15 cellular contexts compared by ENCODE assay signal in genomic region chr22:31691408-31691807, GRCh38.
"Had no signal": no experiment of that assay in that cellular context is flagged by ENCODE, and none has a peak within 500 bp of the region (broad histone marks: within the 10 kb centered on the region; RNA-seq: fewer than 3 reads in every experiment).

No MANE protein-coding gene starts in this region.

- H3K27ac Mint-ChIP-seq: activated B cell treated with CpG ODN at 0.5 μM for 24 hours; activated naive CD4-positive, alpha-beta T cell treated with anti-CD3 and anti-CD28 coated beads, Interleukin-2, amount 50 U/mL, for 24 hours; activated T-helper 2 cell treated with anti-CD3 and anti-CD28 coated beads, Interferon-gamma antibody, Interleukin-2, Interleukin-4, amounts not matched to agents 10 μg/mL and 5 μg/mL and 100 μg/mL, durations not matched to agents 14 hours and 24 hours and 36 hours; brain; stimulated activated naive CD8-positive, alpha-beta T cell treated with anti-CD3 and anti-CD28 coated beads, Interleukin-15, Interleukin-2, amounts not matched to agents 100 ng/mL and 50 ng/mL, for 24 hours had no signal

- H3K4me3 Mint-ChIP-seq: activated B cell treated with CpG ODN at 0.5 μM for 24 hours; activated naive CD4-positive, alpha-beta T cell treated with anti-CD3 and anti-CD28 coated beads, Interleukin-2, amount 50 U/mL, for 24 hours; brain; central memory CD8-positive, alpha-beta T cell; stimulated activated naive CD8-positive, alpha-beta T cell treated with anti-CD3 and anti-CD28 coated beads, Interleukin-15, Interleukin-2, amounts not matched to agents 100 ng/mL and 50 ng/mL, for 24 hours had no signal

- DNase-seq: activated B cell treated with CpG ODN at 0.5 μM for 24 hours; activated CD4-positive, alpha-beta T cell treated with anti-CD3 and anti-CD28 coated beads, Interleukin-2, amount 50 U/mL, for 48 hours; islet precursor cell; retina; SHP77; stimulated activated CD4-positive, alpha-beta T cell treated with anti-CD3 and anti-CD28 coated beads, Interleukin-4, amount 100 ng/mL, for 1 hour; upper lobe of left lung had no signal

- H3K9me3 Mint-ChIP-seq: activated B cell treated with CpG ODN at 0.5 μM for 24 hours; activated naive CD4-positive, alpha-beta T cell treated with anti-CD3 and anti-CD28 coated beads, Interleukin-2, amount 50 U/mL, for 24 hours; activated T-helper 2 cell treated with anti-CD3 and anti-CD28 coated beads, Interferon-gamma antibody, Interleukin-2, Interleukin-4, amounts not matched to agents 10 μg/mL and 5 μg/mL and 100 μg/mL, durations not matched to agents 14 hours and 24 hours and 36 hours; brain; central memory CD8-positive, alpha-beta T cell; stimulated activated naive CD8-positive, alpha-beta T cell treated with anti-CD3 and anti-CD28 coated beads, Interleukin-15, Interleukin-2, amounts not matched to agents 100 ng/mL and 50 ng/mL, for 24 hours had no signal

- H3K4me1 ChIP-seq: esophagus muscularis mucosa, upper lobe of left lung had no signal

- H3K27me3 Mint-ChIP-seq: activated B cell treated with CpG ODN at 0.5 μM for 24 hours; activated naive CD4-positive, alpha-beta T cell treated with anti-CD3 and anti-CD28 coated beads, Interleukin-2, amount 50 U/mL, for 24 hours; brain; central memory CD8-positive, alpha-beta T cell; stimulated activated naive CD8-positive, alpha-beta T cell treated with anti-CD3 and anti-CD28 coated beads, Interleukin-15, Interleukin-2, amounts not matched to agents 100 ng/mL and 50 ng/mL, for 24 hours had no signal

- H3K4me3 ChIP-seq: coronary artery, esophagus muscularis mucosa, upper lobe of left lung had no signal

- ATAC-seq: left lobe of liver had no signal

- H3K27me3 ChIP-seq: esophagus muscularis mucosa, upper lobe of left lung had no signal

- H3K27ac ChIP-seq: coronary artery, esophagus muscularis mucosa, upper lobe of left lung had no signal

- H3K9me3 ChIP-seq: esophagus muscularis mucosa, upper lobe of left lung had no signal

- H3K4me1 Mint-ChIP-seq: activated B cell treated with CpG ODN at 0.5 μM for 24 hours, brain had no signal
